In the genomic region with DNA sequence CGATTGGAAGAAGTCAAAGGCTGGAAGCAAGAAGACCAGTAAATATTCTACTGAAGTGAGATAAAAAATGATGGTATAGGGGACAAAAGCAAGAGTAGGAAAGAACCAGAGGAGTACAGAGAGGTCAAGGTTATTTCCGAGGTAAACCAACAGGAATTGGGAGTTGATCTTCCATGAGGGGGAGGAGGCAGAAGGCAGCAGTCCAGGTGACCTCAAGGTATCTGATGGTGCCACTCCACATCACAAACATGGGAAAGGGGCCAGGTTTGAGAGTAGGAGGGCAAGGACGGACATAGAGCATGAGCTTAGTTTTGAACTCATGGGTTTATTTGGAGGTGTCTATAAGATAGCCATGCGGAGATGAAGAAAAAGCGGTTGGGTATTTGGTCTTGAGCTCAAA, we compare ENCODE assay signal across 36 cellular contexts.
"Had no signal": no experiment of that assay in that cellular context is flagged by ENCODE, and none has a peak within 500 bp of the region (broad histone marks: within the 10 kb centered on the region; RNA-seq: fewer than 3 reads in every experiment).

No MANE protein-coding gene starts in this region.

- FAIRE-seq: colon, endometrium, endothelial cell of umbilical vein had no signal

- ATAC-seq: activated CD4-positive, alpha-beta T cell treated with anti-CD3 and anti-CD28 coated beads for 36 hours; activated CD8-positive, alpha-beta memory T cell treated with anti-CD3 and anti-CD28 coated beads, Interleukin-2, amount 10 ng/mL, durations not matched to agents 7 days and 5 days; activated CD8-positive, alpha-beta T cell treated with anti-CD3 and anti-CD28 coated beads, Interleukin-2, amount 10 ng/mL, durations not matched to agents 7 days and 5 days; activated naive CD8-positive, alpha-beta T cell treated with anti-CD3 and anti-CD28 coated beads, Interleukin-2, amount 50 U/mL, for 24 hours; gastroesophageal sphincter; T-helper 17 cell had no signal

- H3K4me1 Mint-ChIP-seq: activated CD4-positive, alpha-beta T cell treated with anti-CD3 and anti-CD28 coated beads for 36 hours; activated CD4-positive, alpha-beta T cell treated with anti-CD3 and anti-CD28 coated beads, Interleukin-2, amount 10 ng/mL, durations not matched to agents 24 days and 14 days; activated CD8-positive, alpha-beta memory T cell treated with anti-CD3 and anti-CD28 coated beads, Interleukin-2, amount 10 ng/mL, durations not matched to agents 7 days and 5 days; activated naive CD4-positive, alpha-beta T cell treated with anti-CD3 and anti-CD28 coated beads, Interleukin-2, amount 50 U/mL, for 24 hours; activated naive CD8-positive, alpha-beta T cell treated with anti-CD3 and anti-CD28 coated beads for 36 hours; activated naive CD8-positive, alpha-beta T cell treated with anti-CD3 and anti-CD28 coated beads, Interleukin-2, amount 50 U/mL, for 24 hours; T-helper 17 cell had no signal

- H3K4me3 ChIP-seq: adrenal gland, body of pancreas, esophagus squamous epithelium, gastroesophageal sphincter had no signal

- H3K36me3 ChIP-seq: adrenal gland, esophagus squamous epithelium, gastroesophageal sphincter had no signal

- H3K9me3 ChIP-seq: adrenal gland, body of pancreas, esophagus squamous epithelium, gastroesophageal sphincter had no signal

- H3K27ac ChIP-seq: adrenal gland, body of pancreas, epithelial cell of prostate, esophagus squamous epithelium, gastroesophageal sphincter had no signal

- H3K4me3 Mint-ChIP-seq: activated CD4-positive, alpha-beta memory T cell treated with anti-CD3 and anti-CD28 coated beads for 36 hours; activated CD4-positive, alpha-beta T cell treated with anti-CD3 and anti-CD28 coated beads for 36 hours; activated CD4-positive, alpha-beta T cell treated with anti-CD3 and anti-CD28 coated beads, Interleukin-2, amount 10 ng/mL, durations not matched to agents 24 days and 14 days; activated CD8-positive, alpha-beta memory T cell treated with anti-CD3 and anti-CD28 coated beads, Interleukin-2, amount 10 ng/mL, durations not matched to agents 7 days and 5 days; activated CD8-positive, alpha-beta T cell treated with anti-CD3 and anti-CD28 coated beads, Interleukin-2, amount 10 ng/mL, durations not matched to agents 7 days and 5 days; activated naive CD4-positive, alpha-beta T cell treated with anti-CD3 and anti-CD28 coated beads for 36 hours; activated naive CD4-positive, alpha-beta T cell treated with anti-CD3 and anti-CD28 coated beads, Interleukin-2, amount 50 U/mL, for 24 hours; activated naive CD8-positive, alpha-beta T cell treated with anti-CD3 and anti-CD28 coated beads for 36 hours; activated naive CD8-positive, alpha-beta T cell treated with anti-CD3 and anti-CD28 coated beads, Interleukin-2, amount 50 U/mL, for 24 hours; activated T-helper 1 cell treated with anti-CD3 and anti-CD28 coated beads, Interleukin-12 subunit alpha, Interleukin-12 subunit beta, Interleukin-2, Interleukin-4 antibody, amounts not matched to agents 30 ng/mL and 10 ng/mL and 1 ng/mL, durations not matched to agents 14 hours and 24 hours and 36 hours; T-helper 17 cell; T-helper 2 cell treated with Interferon-gamma antibody and Interleukin-4, amounts not matched to agents 5 μg/mL and 100 μg/mL, for 36 hours had no signal

- H3K27me3 ChIP-seq: adrenal gland, body of pancreas had no signal

- H3K27ac Mint-ChIP-seq: activated CD4-positive, alpha-beta memory T cell treated with anti-CD3 and anti-CD28 coated beads for 36 hours; activated CD4-positive, alpha-beta T cell treated with anti-CD3 and anti-CD28 coated beads for 36 hours; activated CD4-positive, alpha-beta T cell treated with anti-CD3 and anti-CD28 coated beads, Interleukin-2, amount 10 ng/mL, durations not matched to agents 24 days and 14 days; activated CD8-positive, alpha-beta memory T cell treated with anti-CD3 and anti-CD28 coated beads, Interleukin-2, amount 10 ng/mL, durations not matched to agents 7 days and 5 days; activated CD8-positive, alpha-beta T cell treated with anti-CD3 and anti-CD28 coated beads, Interleukin-2, amount 10 ng/mL, durations not matched to agents 7 days and 5 days; activated naive CD4-positive, alpha-beta T cell treated with anti-CD3 and anti-CD28 coated beads for 36 hours; activated naive CD4-positive, alpha-beta T cell treated with anti-CD3 and anti-CD28 coated beads, Interleukin-2, amount 50 U/mL, for 24 hours; activated naive CD8-positive, alpha-beta T cell treated with anti-CD3 and anti-CD28 coated beads for 36 hours; activated naive CD8-positive, alpha-beta T cell treated with anti-CD3 and anti-CD28 coated beads, Interleukin-2, amount 50 U/mL, for 24 hours; activated T-helper 1 cell treated with anti-CD3 and anti-CD28 coated beads, Interleukin-12 subunit alpha, Interleukin-12 subunit beta, Interleukin-2, Interleukin-4 antibody, amounts not matched to agents 30 ng/mL and 10 ng/mL and 1 ng/mL, durations not matched to agents 14 hours and 24 hours and 36 hours; activated T-helper 2 cell treated with anti-CD3 and anti-CD28 coated beads, Interferon-gamma antibody, Interleukin-2, Interleukin-4, amounts not matched to agents 10 μg/mL and 5 μg/mL and 100 μg/mL, durations not matched to agents 14 hours and 24 hours and 36 hours; T-helper 17 cell; T-helper 2 cell treated with Interferon-gamma antibody and Interleukin-4, amounts not matched to agents 5 μg/mL and 100 μg/mL, for 36 hours had no signal

- H3K36me3 Mint-ChIP-seq: activated CD4-positive, alpha-beta memory T cell treated with anti-CD3 and anti-CD28 coated beads for 36 hours; activated CD8-positive, alpha-beta memory T cell treated with anti-CD3 and anti-CD28 coated beads, Interleukin-2, amount 10 ng/mL, durations not matched to agents 7 days and 5 days; activated naive CD4-positive, alpha-beta T cell treated with anti-CD3 and anti-CD28 coated beads, Interleukin-2, amount 50 U/mL, for 24 hours; activated naive CD8-positive, alpha-beta T cell treated with anti-CD3 and anti-CD28 coated beads for 36 hours had no signal

- H3K9me3 Mint-ChIP-seq: activated CD4-positive, alpha-beta memory T cell treated with anti-CD3 and anti-CD28 coated beads for 36 hours; activated CD4-positive, alpha-beta T cell treated with anti-CD3 and anti-CD28 coated beads, Interleukin-2, amount 10 ng/mL, durations not matched to agents 24 days and 14 days; activated naive CD4-positive, alpha-beta T cell treated with anti-CD3 and anti-CD28 coated beads for 36 hours; activated naive CD4-positive, alpha-beta T cell treated with anti-CD3 and anti-CD28 coated beads, Interleukin-2, amount 50 U/mL, for 24 hours; activated naive CD8-positive, alpha-beta T cell treated with anti-CD3 and anti-CD28 coated beads for 36 hours; activated naive CD8-positive, alpha-beta T cell treated with anti-CD3 and anti-CD28 coated beads, Interleukin-2, amount 50 U/mL, for 24 hours; activated T-helper 1 cell treated with anti-CD3 and anti-CD28 coated beads, Interleukin-12 subunit alpha, Interleukin-12 subunit beta, Interleukin-2, Interleukin-4 antibody, amounts not matched to agents 30 ng/mL and 10 ng/mL and 1 ng/mL, durations not matched to agents 14 hours and 24 hours and 36 hours; activated T-helper 2 cell treated with anti-CD3 and anti-CD28 coated beads, Interferon-gamma antibody, Interleukin-2, Interleukin-4, amounts not matched to agents 10 μg/mL and 5 μg/mL and 100 μg/mL, durations not matched to agents 14 hours and 24 hours and 36 hours; T-helper 2 cell treated with Interferon-gamma antibody and Interleukin-4, amounts not matched to agents 5 μg/mL and 100 μg/mL, for 36 hours had no signal

- H3K4me1 ChIP-seq: esophagus squamous epithelium, gastroesophageal sphincter had no signal

- DNase-seq: activated CD4-positive, alpha-beta memory T cell treated with anti-CD3 and anti-CD28 coated beads for 36 hours; activated CD4-positive, alpha-beta T cell treated with anti-CD3 and anti-CD28 coated beads for 36 hours; activated CD4-positive, alpha-beta T cell treated with anti-CD3 and anti-CD28 coated beads, Interleukin-2, amount 10 ng/mL, durations not matched to agents 24 days and 14 days; activated CD4-positive, CD25-positive, alpha-beta regulatory T cell; activated CD4-positive, CD25-positive, alpha-beta regulatory T cell treated with anti-CD3 and anti-CD28 coated beads, Interleukin-2, amount 50 U/mL, for 72 hours; activated CD8-positive, alpha-beta memory T cell treated with anti-CD3 and anti-CD28 coated beads, Interleukin-2, amount 10 ng/mL, durations not matched to agents 7 days and 5 days; activated CD8-positive, alpha-beta memory T cell treated with anti-CD3 and anti-CD28 coated beads, Interleukin-2, amount 50 U/mL, for 4 hours; activated CD8-positive, alpha-beta T cell treated with anti-CD3 and anti-CD28 coated beads, Interleukin-2, amount 10 ng/mL, durations not matched to agents 7 days and 5 days; activated effector memory CD4-positive, alpha-beta T cell treated with anti-CD3 and anti-CD28 coated beads, Interleukin-2, amount 50 U/mL, for 16 hours; activated naive CD4-positive, alpha-beta T cell treated with anti-CD3 and anti-CD28 coated beads for 36 hours; activated naive CD8-positive, alpha-beta T cell treated with anti-CD3 and anti-CD28 coated beads for 36 hours; activated naive CD8-positive, alpha-beta T cell treated with anti-CD3 and anti-CD28 coated beads, Interleukin-2, amount 50 U/mL, for 24 hours; activated T-cell treated with anti-CD3 and anti-CD28 coated beads, Interleukin-2, amount 50 U/mL, for 1 hour; activated T-cell treated with anti-CD3 and anti-CD28 coated beads, Interleukin-2, amount 50 U/mL, for 48 hours; adrenal gland; amygdala; aorta; caudate nucleus; cortex of kidney; dermis blood vessel endothelial cell; effector CD8-positive, alpha-beta T cell; esophagus squamous epithelium; foreskin melanocyte; T-helper 1 cell; T-helper 17 cell; T1000 had no signal
